ENCODE assay signal across 21 cellular contexts in genomic region chr11:126165366-126166156, GRCh38. TPM values are rescaled to one million over a fixed set of nuclear protein-coding genes. Genes with fewer than 3 reads are reported as not detected.
DNase-seq lines count a peak whose midpoint lies in the region; ATAC-seq and TF ChIP-seq lines count a peak whose summit lies in the region.
"Had no signal": no experiment of that assay in that cellular context is flagged by ENCODE, and none has a peak within 500 bp of the region (broad histone marks: within the 10 kb centered on the region; RNA-seq: fewer than 3 reads in every experiment).

No MANE protein-coding gene starts in this region.

- no peaks in the 10 kb centered on the region for H3K36me3 Mint-ChIP-seq in activated T-cell treated with anti-CD3 and anti-CD28 coated beads, Interleukin-2, amount 50 U/mL, for 4 hours (ENCODE audit: insufficient read depth)
- H3K36me3 Mint-ChIP-seq: natural killer cell treated with Interleukin-12 subunit alpha and Interleukin-12 subunit beta and Interleukin-15 and Interleukin-18, amount 100 ng/mL, for 72 hours had no signal

- H3K4me3 Mint-ChIP-seq in activated T-cell treated with anti-CD3 and anti-CD28 coated beads, Interleukin-2, amount 50 U/mL, for 4 hours, result no peak overlapping the region
- H3K4me3 Mint-ChIP-seq: natural killer cell treated with Interleukin-12 subunit alpha and Interleukin-12 subunit beta and Interleukin-15 and Interleukin-18, amount 100 ng/mL, for 72 hours had no signal

- no peak overlapping the region for H3K27ac ChIP-seq in colonic mucosa
- H3K27ac ChIP-seq: heart right ventricle, SK-N-MC, thyroid gland had no signal

- H3K36me3 ChIP-seq in colonic mucosa, result no peaks in the 10 kb centered on the region
- H3K36me3 ChIP-seq: heart right ventricle, thyroid gland had no signal

- no peaks in the 10 kb centered on the region for H3K9me3 Mint-ChIP-seq in activated T-cell treated with anti-CD3 and anti-CD28 coated beads, Interleukin-2, amount 50 U/mL, for 4 hours
- H3K9me3 Mint-ChIP-seq: natural killer cell treated with Interleukin-12 subunit alpha and Interleukin-12 subunit beta and Interleukin-15 and Interleukin-18, amount 100 ng/mL, for 72 hours had no signal

- H3K9ac ChIP-seq in colonic mucosa (ENCODE audit: low read depth in 2 of 2, low read length in 2 of 2), result no peak overlapping the region

- TF ChIP-seq CTCF in colonic mucosa (IDR thresholded peaks at IDR 0.05), result no peak

- ATAC-seq in activated T-cell treated with anti-CD3 and anti-CD28 coated beads, Interleukin-2, amount 50 U/mL, for 4 hours, result no peak
- no peak for ATAC-seq in HG02571 (IDR thresholded peaks at IDR 0.05; ENCODE audit: unreplicated experiment)
- ATAC-seq: HCT116, heart right ventricle had no signal

- H3K4me3 ChIP-seq in colonic mucosa, result no peak overlapping the region
- H3K4me3 ChIP-seq: heart right ventricle, SK-N-MC, thyroid gland had no signal

- no peaks in the 10 kb centered on the region for H3K9me3 ChIP-seq in colonic mucosa
- H3K9me3 ChIP-seq: Caco-2, heart right ventricle, thyroid gland had no signal

- H3K4me1 ChIP-seq in colonic mucosa, result no peaks in the 10 kb centered on the region
- H3K4me1 ChIP-seq: heart right ventricle had no signal

- H3K4me1 Mint-ChIP-seq in activated T-cell treated with anti-CD3 and anti-CD28 coated beads, Interleukin-2, amount 50 U/mL, for 4 hours (ENCODE audit: low read depth), result no peaks in the 10 kb centered on the region

- DNase-seq in NCI-H1092 treated with DMSO at 0.1 percent for 48 hours (lab: John Stamatoyannopoulos, UW) (peak; percentile 63), colonic mucosa (peak; percentile 44), myocyte (ENCODE audit: low read depth) (peak; percentile 38), ureter (ENCODE audit: low spot score) (peak; percentile 61), AG08396 (ENCODE audit: low spot score) (no peak)
- DNase-seq in activated T-cell treated with anti-CD3 and anti-CD28 coated beads, Interleukin-2, amount 50 U/mL, for 4 hours, result no peak
- DNase-seq: activated CD4-positive, alpha-beta T cell treated with anti-CD3 and anti-CD28 coated beads, Interleukin-2, amount 50 U/mL, for 4 hours; activated effector memory CD4-positive, alpha-beta T cell treated with anti-CD3 and anti-CD28 coated beads, Interleukin-2, amount 50 U/mL, for 16 hours; Caco-2; dermis blood vessel endothelial cell; heart right ventricle; mammary epithelial cell; MM.1S; NCI-H1694 treated with DMSO at 0.1 percent for 48 hours; stimulated activated naive CD4-positive, alpha-beta T cell; T-helper 2 cell; thyroid gland had no signal

- no peaks in the 10 kb centered on the region for H3K27me3 ChIP-seq in colonic mucosa
- H3K27me3 ChIP-seq: thyroid gland had no signal

- intact Hi-C loops in colonic mucosa (cut with DNase I), result no loop called here

- H3K27me3 Mint-ChIP-seq in activated T-cell treated with anti-CD3 and anti-CD28 coated beads, Interleukin-2, amount 50 U/mL, for 4 hours (ENCODE audit: low read depth), result peaks cover 8% of the 10 kb centered on the region

RNA-seq across cellular contexts. Expression of gene RPUSD4, which starts 45.9 kb away (rescaled TPM):
- total RNA-seq in colonic mucosa (10 to 100 TPM; 14.4 to 25.1 TPM), myocyte (37.6 and 47.0 TPM in 2 replicates), ureter (24.7 TPM)
- 24.8 TPM for polyA plus RNA-seq in myocyte (2012)
- 10 to 100 TPM; 51.0 to 52.0 (median 51.4) TPM for total RNA-seq in activated T-cell treated with anti-CD3 and anti-CD28 coated beads, Interleukin-2, amount 50 U/mL, for 4 hours

RNA-seq across cellular contexts. Expression of gene FAM118B, which starts 46.0 kb away (rescaled TPM):
- 10 to 100 TPM; 57.9 to 58.3 TPM for total RNA-seq in colonic mucosa
- total RNA-seq in myocyte, result 33.8 and 34.2 TPM in 2 replicates
- polyA plus RNA-seq in myocyte (2012), result 27.1 TPM
- 22.2 TPM for total RNA-seq in ureter
- 10 to 100 TPM; 15.9 to 18.6 (median 17.0) TPM for total RNA-seq in activated T-cell treated with anti-CD3 and anti-CD28 coated beads, Interleukin-2, amount 50 U/mL, for 4 hours

Comparison
In these comparisons a context has a peak if more than half of its experiments do, and no peak if none do; other contexts are left out.
1. DNase-seq: peak in NCI-H1092 treated with DMSO at 0.1 percent for 48 hours (single experiment), colonic mucosa (single experiment), myocyte (single experiment) and ureter (single experiment); none in activated T-cell treated with anti-CD3 and anti-CD28 coated beads, Interleukin-2, amount 50 U/mL, for 4 hours (single experiment) and AG08396 (single experiment).